8 cellular contexts compared by ENCODE assay signal in the genomic region with DNA sequence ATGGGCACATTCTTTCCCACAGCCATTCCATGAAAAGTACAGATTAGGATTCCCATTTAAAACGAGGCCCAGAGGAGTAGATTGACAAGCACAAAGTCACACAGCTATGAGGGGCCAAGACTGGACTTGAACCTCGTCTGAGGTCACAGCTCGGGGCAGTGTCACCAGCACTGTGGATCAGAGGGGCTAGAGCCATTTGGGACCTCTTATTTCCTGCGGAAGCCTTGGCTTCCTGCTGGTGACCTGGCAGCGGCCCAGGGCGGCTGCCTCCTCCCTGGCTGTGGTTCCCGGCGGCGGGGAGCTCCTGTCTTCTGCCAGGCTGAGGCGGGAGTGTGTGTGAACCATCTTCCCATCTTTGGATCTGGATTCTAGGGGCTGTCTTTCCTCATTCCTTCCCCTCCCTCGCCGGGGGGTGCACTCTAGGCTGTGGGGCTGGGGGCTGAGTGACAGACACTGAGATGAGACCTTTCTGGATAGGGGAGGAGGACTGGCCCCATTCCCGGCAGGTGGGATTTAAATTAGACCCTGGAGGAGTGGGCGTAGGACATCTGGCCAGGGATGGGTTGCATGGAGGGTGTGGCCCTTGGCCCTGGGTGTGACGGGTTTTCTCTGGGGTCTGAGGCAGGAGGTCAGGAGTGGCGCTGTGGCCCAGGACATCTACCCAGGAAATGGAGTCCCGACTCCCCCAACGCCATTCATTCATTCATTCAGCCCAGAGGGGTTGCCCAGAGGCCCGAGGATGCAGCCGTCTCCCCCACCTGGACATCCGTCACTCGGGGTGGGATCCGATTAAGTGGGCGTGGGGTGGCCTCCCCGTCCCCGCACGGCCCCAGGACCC. TPM values are rescaled to one million over a fixed set of nuclear protein-coding genes. Genes with fewer than 3 reads are reported as not detected.
A peak's percentile ranks its signal among the peaks of the same experiment; 100 is the strongest.
DNase-seq lines count a peak whose midpoint lies in the region; ATAC-seq and TF ChIP-seq lines count a peak whose summit lies in the region.

No MANE protein-coding gene starts in this region.

- peak; percentile 32 for DNase-seq in stimulated activated CD4-positive, alpha-beta T cell treated with anti-CD3 and anti-CD28 coated beads, Interleukin-15, amount 100 ng/mL, for 24 hours
- no peak for DNase-seq in stimulated activated CD4-positive, alpha-beta T cell treated with anti-CD3 and anti-CD28 coated beads, Interleukin-4, amount 100 ng/mL, for 1 hour
- DNase-seq in NB4 (ENCODE audit: low read depth) (peak; percentile 62), left cardiac atrium (peak; percentile 83), putamen (ENCODE audit: low spot score) (peak; percentile 14), RPMI8226 (no peak), NCI-H187 (lab: John Stamatoyannopoulos, UW) (no peak)

- H3K27me3 Mint-ChIP-seq in activated naive CD8-positive, alpha-beta T cell: no peaks in the 10 kb centered on the region

- peak overlapping the region; percentile 53 for H3K4me3 ChIP-seq in NB4 (ENCODE audit: low read depth, low read length)

- H3K36me3 Mint-ChIP-seq in activated naive CD8-positive, alpha-beta T cell: no peaks in the 10 kb centered on the region

- no peak for TF ChIP-seq CTCF in NB4 (IDR thresholded peaks at IDR 0.05; ENCODE audit: low read depth, low read length)

- no peaks in the 10 kb centered on the region for H3K9me3 Mint-ChIP-seq in activated naive CD8-positive, alpha-beta T cell (ENCODE audit: low read depth)

- H3K27ac Mint-ChIP-seq in activated naive CD8-positive, alpha-beta T cell: peak overlapping the region; percentile 16

- H3K4me3 Mint-ChIP-seq in activated naive CD8-positive, alpha-beta T cell: peak overlapping the region; percentile 85

- peaks cover 16% of the 10 kb centered on the region for H3K4me1 Mint-ChIP-seq in activated naive CD8-positive, alpha-beta T cell (ENCODE audit: low read depth)

- intact Hi-C loops in left cardiac atrium (cut with DNase I): no loop called here

- peak; percentile 53 to 57 for ATAC-seq in left cardiac atrium

- no peak for TF ChIP-seq POLR2A in NB4 (IDR thresholded peaks at IDR 0.05; ENCODE audit: extremely low read depth, insufficient read length)

RNA-seq across cellular contexts. Expression of gene ATP13A2, which starts 0.9 kb away (rescaled TPM):
- 10 to 100 TPM; 18.8 to 19.5 TPM for total RNA-seq in left cardiac atrium

RNA-seq across cellular contexts. Expression of gene MFAP2, which starts 30.4 kb away (rescaled TPM):
- 1 to 10 TPM; 7.9 to 9.6 TPM for total RNA-seq in left cardiac atrium

RNA-seq across cellular contexts. Expression of gene SDHB, which starts 43.0 kb away (rescaled TPM):
- total RNA-seq in left cardiac atrium: 100 to 1,000 TPM; 224 to 263 TPM

Comparison
In these comparisons a context has a peak if more than half of its experiments do, and no peak if none do; other contexts are left out.
1. DNase-seq: peak in stimulated activated CD4-positive, alpha-beta T cell treated with anti-CD3 and anti-CD28 coated beads, Interleukin-15, amount 100 ng/mL, for 24 hours (single experiment), NB4 (single experiment), left cardiac atrium (single experiment) and putamen (single experiment); none in stimulated activated CD4-positive, alpha-beta T cell treated with anti-CD3 and anti-CD28 coated beads, Interleukin-4, amount 100 ng/mL, for 1 hour (single experiment), RPMI8226 (single experiment) and NCI-H187 (0 of 2).